Comparison of ENCODE assay signal across 9 cellular contexts in genomic region chr15:78760091-78760882, GRCh38. TPM values are rescaled to one million over a fixed set of nuclear protein-coding genes. Genes with fewer than 3 reads are reported as not detected.
A peak's percentile ranks its signal among the peaks of the same experiment; 100 is the strongest.
DNase-seq lines count a peak whose midpoint lies in the region; ATAC-seq, FAIRE-seq and TF ChIP-seq lines count a peak whose summit lies in the region.
"Not testable (repeated sequence)": the region's sequence is repeated elsewhere in the genome, so short reads cannot be mapped to it uniquely, and the experiment has no call there.
"Had no signal": no experiment of that assay in that cellular context is flagged by ENCODE, and none has a peak within 500 bp of the region (broad histone marks: within the 10 kb centered on the region; RNA-seq: fewer than 3 reads in every experiment).

No MANE protein-coding gene starts in this region.

- H3K27me3 ChIP-seq in astrocyte (ENCODE audit: insufficient read depth, low read length); right lobe of liver; tibial artery: not testable (repeated sequence)

- H3K27ac ChIP-seq in astrocyte (ENCODE audit: low read depth, low read length); right lobe of liver: not testable (repeated sequence)
- H3K27ac ChIP-seq in tibial artery, result peak overlapping the region; percentile 75 to 83

- H3K4me3 ChIP-seq in astrocyte (ENCODE audit: insufficient read depth, low read depth, low read length); fibroblast of the aortic adventitia (ENCODE audit: low read depth, low read length); right lobe of liver; tibial artery: not testable (repeated sequence)

- peak; percentile 37 to 71 (median 54) for ATAC-seq in right lobe of liver

- H3K9me3 ChIP-seq in astrocyte (ENCODE audit: insufficient read depth, low read depth, low read length); right lobe of liver; tibial artery: not testable (repeated sequence)

- TF ChIP-seq POLR2A in right lobe of liver (IDR thresholded peaks at IDR 0.05), result not testable (repeated sequence)

- intact Hi-C loops in right lobe of liver (cut with DNase I); posterior vena cava (cut with DNase I); tibial artery (cut with DNase I; ENCODE audit: low total_unique reads): not testable (repeated sequence)

- H3K9me3 Mint-ChIP-seq in astrocyte (ENCODE audit: unreplicated experiment), result not testable (repeated sequence)

- H3K27ac Mint-ChIP-seq in astrocyte (ENCODE audit: unreplicated experiment), result not testable (repeated sequence)

- not testable (repeated sequence) for H4K20me1 ChIP-seq in astrocyte (ENCODE audit: insufficient read depth, low read length)

- not testable (repeated sequence) for H3K4me2 ChIP-seq in astrocyte (ENCODE audit: low read length)

- H3K4me1 ChIP-seq in astrocyte (ENCODE audit: insufficient read depth, low read length) (peaks cover 12% of the 10 kb centered on the region), tibial artery (peaks cover 0 to 43% (median 23%) of the 10 kb centered on the region in 4 donors)
- H3K4me1 ChIP-seq in right lobe of liver, result not testable (repeated sequence)

- H3K9ac ChIP-seq in astrocyte (ENCODE audit: low read length), result not testable (repeated sequence)

- H3K4me1 Mint-ChIP-seq in astrocyte (ENCODE audit: low read depth, unreplicated experiment), result peaks cover 19% of the 10 kb centered on the region

- H3K79me2 ChIP-seq in astrocyte (ENCODE audit: insufficient read depth, low read length), result not testable (repeated sequence)

- not testable (repeated sequence) for H2AFZ ChIP-seq in astrocyte (ENCODE audit: low read depth, low read length)

- not testable (repeated sequence) for FAIRE-seq in astrocyte (lab: Jason Lieb, UNC)

- not testable (repeated sequence) for H3K4me3 Mint-ChIP-seq in astrocyte (ENCODE audit: unreplicated experiment)

- not testable (repeated sequence) for H3K27me3 Mint-ChIP-seq in astrocyte (ENCODE audit: low read depth, unreplicated experiment)

- WGBS in right lobe of liver (ENCODE audit: insufficient coverage, low coverage, low lambda C conversion rate, missing lambda C conversion rate), result 17% methylated on average over 3 of the region's 13 CpGs

- DNase-seq in GF-D8 (lab: John Stamatoyannopoulos, UW) (peak; percentile 68), NCI-H1694 (lab: John Stamatoyannopoulos, UW) (peak; percentile 54), astrocyte (ENCODE audit: low read depth) (peak; percentile 20), fibroblast of the aortic adventitia (ENCODE audit: low read depth) (peak; percentile 53), right lobe of liver (peak in 2 of 3 donors; percentile 34 to 40), posterior vena cava (ENCODE audit: low spot score) (peak; percentile 82), tibial artery (peak; percentile 64 to 92)
- peak; percentile 23 for DNase-seq in activated CD4-positive, CD25-positive, alpha-beta regulatory T cell treated with anti-CD3 and anti-CD28 coated beads, Interleukin-2, amount 50 U/mL, for 72 hours

- TF ChIP-seq CTCF in astrocyte (IDR thresholded peaks at IDR 0.05; ENCODE audit: insufficient read depth, low read depth, low read length); fibroblast of the aortic adventitia (IDR thresholded peaks at IDR 0.05; ENCODE audit: insufficient read depth, low read length); right lobe of liver (IDR thresholded peaks at IDR 0.05): not testable (repeated sequence)
- peak in 1 of 2 experiments; percentile 30 for TF ChIP-seq CTCF in tibial artery (IDR thresholded peaks at IDR 0.05)

- H3K36me3 ChIP-seq in astrocyte (ENCODE audit: insufficient read depth, low read length); right lobe of liver; tibial artery: not testable (repeated sequence)

- H3K36me3 Mint-ChIP-seq in astrocyte (ENCODE audit: low read depth, unreplicated experiment), result not testable (repeated sequence)

RNA-seq across cellular contexts. Expression of gene ADAMTS7, which starts 51.0 kb away (rescaled TPM):
- total RNA-seq in astrocyte, result 21.4 and 25.5 TPM in 2 replicates
- total RNA-seq in fibroblast of the aortic adventitia (ENCODE audit: low replicate concordance), result 7.5 and 11.2 TPM in 2 replicates
- total RNA-seq in right lobe of liver, result 1 to 10 TPM in 3 of 6 experiments, under 1 TPM in 3; 0.49 to 1.4 (median 1.1) TPM
- total RNA-seq in posterior vena cava, result 1 to 10 TPM; 6.7 to 8.9 TPM
- total RNA-seq: mononuclear cell had no signal

Comparison
In these comparisons a context has a peak if more than half of its experiments do, and no peak if none do; other contexts are left out.
1. DNase-seq: peak in every context shown above with its lines; median percentile 82 in posterior vena cava; 78 in tibial artery; 68 in GF-D8; 54 in NCI-H1694; 53 in fibroblast of the aortic adventitia; 37 in right lobe of liver; 23 in activated CD4-positive, CD25-positive, alpha-beta regulatory T cell treated with anti-CD3 and anti-CD28 coated beads, Interleukin-2, amount 50 U/mL, for 72 hours; 20 in astrocyte.